Comparison of ENCODE assay signal across 1 cellular context in the genomic region with DNA sequence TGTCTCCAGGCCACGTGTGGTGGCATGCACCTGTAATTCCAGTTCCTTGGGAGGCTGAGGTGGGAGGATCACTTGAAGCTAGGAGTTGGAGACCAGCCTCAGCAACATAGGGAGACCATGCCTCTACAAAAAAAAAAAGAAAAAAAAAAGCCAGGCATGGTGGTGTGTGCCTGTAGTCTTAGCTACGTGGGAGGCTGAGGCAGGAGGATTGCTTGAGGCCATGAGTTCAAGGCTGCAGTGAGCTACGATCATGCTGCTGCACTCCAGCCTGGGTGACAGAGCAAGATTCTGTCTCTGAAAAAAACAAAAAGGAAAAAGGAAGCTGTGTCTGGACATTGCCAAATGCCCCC.
TF ChIP-seq lines count a peak whose summit lies in the region.

No MANE protein-coding gene starts in this region.

TF ChIP-seq in HepG2, 621 proteins besides CTCF, POLR2A, EP300 and RAD21 (continued from another document):
- TF ChIP-seq, protein P1, sequence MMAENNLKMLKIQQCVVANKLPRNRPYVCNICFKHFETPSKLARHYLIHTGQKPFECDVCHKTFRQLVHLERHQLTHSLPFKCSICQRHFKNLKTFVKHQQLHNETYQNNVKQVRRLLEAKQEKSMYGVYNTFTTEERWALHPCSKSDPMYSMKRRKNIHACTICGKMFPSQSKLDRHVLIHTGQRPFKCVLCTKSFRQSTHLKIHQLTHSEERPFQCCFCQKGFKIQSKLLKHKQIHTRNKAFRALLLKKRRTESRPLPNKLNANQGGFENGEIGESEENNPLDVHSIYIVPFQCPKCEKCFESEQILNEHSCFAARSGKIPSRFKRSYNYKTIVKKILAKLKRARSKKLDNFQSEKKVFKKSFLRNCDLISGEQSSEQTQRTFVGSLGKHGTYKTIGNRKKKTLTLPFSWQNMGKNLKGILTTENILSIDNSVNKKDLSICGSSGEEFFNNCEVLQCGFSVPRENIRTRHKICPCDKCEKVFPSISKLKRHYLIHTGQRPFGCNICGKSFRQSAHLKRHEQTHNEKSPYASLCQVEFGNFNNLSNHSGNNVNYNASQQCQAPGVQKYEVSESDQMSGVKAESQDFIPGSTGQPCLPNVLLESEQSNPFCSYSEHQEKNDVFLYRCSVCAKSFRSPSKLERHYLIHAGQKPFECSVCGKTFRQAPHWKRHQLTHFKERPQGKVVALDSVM (CRISPR knock-in tag; IDR thresholded peaks at IDR 0.05), result peak; percentile 96
- TF ChIP-seq SPEN (CRISPR knock-in tag; IDR thresholded peaks at IDR 0.05; ENCODE audit: low read depth), result no peak
- TF ChIP-seq HNF4A (CRISPR knock-in tag; IDR thresholded peaks at IDR 0.05), result no peak
- no peak for TF ChIP-seq SALL2 (CRISPR knock-in tag; IDR thresholded peaks at IDR 0.05)
- TF ChIP-seq SAP130 (CRISPR knock-in tag; IDR thresholded peaks at IDR 0.05; ENCODE audit: low read depth), result no peak
- no peak for TF ChIP-seq STAG1 (CRISPR knock-in tag; IDR thresholded peaks at IDR 0.05)
- 0 out of 2 replicates have a peak, but pooled peaks have one; percentile 37 for TF ChIP-seq HBP1 (CRISPR knock-in tag; IDR thresholded peaks at IDR 0.05; ENCODE audit: low read depth)
